ENCODE assay signal across 1 cellular context in the genomic region with DNA sequence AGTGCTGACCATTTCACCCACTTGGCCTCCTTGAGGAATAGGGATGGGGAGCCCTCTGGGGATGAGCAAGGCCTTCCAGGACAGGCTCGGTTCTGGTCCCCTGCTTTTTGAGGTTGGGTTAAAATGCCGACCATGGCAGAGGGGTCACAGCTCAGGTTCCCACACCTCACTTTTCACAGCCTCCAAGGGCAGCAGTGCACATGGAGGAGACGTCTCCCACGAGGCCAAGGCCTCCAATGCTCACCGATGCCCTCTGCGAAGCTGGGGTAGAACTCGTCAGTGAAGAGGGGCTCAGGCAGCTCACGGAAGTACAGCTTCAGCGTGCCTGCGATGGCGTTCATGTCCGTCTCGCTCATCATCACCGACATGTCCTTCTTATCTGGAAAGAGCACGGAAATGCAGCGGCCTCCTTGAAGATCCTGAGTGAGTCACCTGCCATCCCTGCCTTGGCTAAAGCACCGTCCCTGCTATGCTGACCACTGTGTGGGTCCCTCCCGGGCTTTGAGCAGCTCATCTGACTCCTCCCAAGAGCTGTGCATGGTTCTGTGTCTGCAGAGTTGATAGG.
TF ChIP-seq lines count a peak whose summit lies in the region.
"Not testable (repeated sequence)": the region's sequence is repeated elsewhere in the genome, so short reads cannot be mapped to it uniquely, and the experiment has no call there.

No MANE protein-coding gene starts in this region.

TF ChIP-seq in K562, 482 proteins besides CTCF, POLR2A, EP300 and RAD21:
- TF ChIP-seq ARID1B (IDR thresholded peaks at IDR 0.05) (0 out of 2 replicates have a peak, but pooled peaks have one; percentile 10), JUND (IDR thresholded peaks at IDR 0.05; ENCODE audit: borderline replicate concordance, low read depth, low read length) (0 out of 2 replicates have a peak, but pooled peaks have one; percentile 42), CTBP1 (IDR thresholded peaks at IDR 0.05; ENCODE audit: borderline replicate concordance) (peak; percentile 40; the same call in 1 of the 2 replicates), TCF3 (CRISPR knock-in tag; IDR thresholded peaks at IDR 0.05) (0 out of 2 replicates have a peak, but pooled peaks have one; percentile 7)
- not testable (repeated sequence) for TF ChIP-seq JUND (tag; IDR thresholded peaks at IDR 0.05; ENCODE audit: borderline replicate concordance, low read depth, low read length)
- TF ChIP-seq, protein P1, sequence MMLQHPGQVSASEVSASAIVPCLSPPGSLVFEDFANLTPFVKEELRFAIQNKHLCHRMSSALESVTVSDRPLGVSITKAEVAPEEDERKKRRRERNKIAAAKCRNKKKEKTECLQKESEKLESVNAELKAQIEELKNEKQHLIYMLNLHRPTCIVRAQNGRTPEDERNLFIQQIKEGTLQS (IDR thresholded peaks at IDR 0.05) = peak; percentile 24; the same call in 1 of the 2 replicates
- TF ChIP-seq, protein P1 (CRISPR knock-in tag; conservative IDR thresholded peaks at IDR 0.05) = not testable (repeated sequence)
